Comparison of ENCODE assay signal across 12 cellular contexts in genomic region chr7:75951506-75951905, GRCh38. TPM values are rescaled to one million over a fixed set of nuclear protein-coding genes. Genes with fewer than 3 reads are reported as not detected.
A peak's percentile ranks its signal among the peaks of the same experiment; 100 is the strongest.
DNase-seq lines count a peak whose midpoint lies in the region; ATAC-seq, FAIRE-seq and TF ChIP-seq lines count a peak whose summit lies in the region.
"Had no signal": no experiment of that assay in that cellular context is flagged by ENCODE, and none has a peak within 500 bp of the region (broad histone marks: within the 10 kb centered on the region; RNA-seq: fewer than 3 reads in every experiment).

No MANE protein-coding gene starts in this region.

- H3K9me3 Mint-ChIP-seq in WTC11, result no peaks in the 10 kb centered on the region
- no peaks in the 10 kb centered on the region for H3K9me3 Mint-ChIP-seq in stimulated activated memory B cell treated with anti-CD40 and anti-IgM and Interleukin-4, amounts not matched to agents 10 μg/mL and 1 μg/mL and 100 μg/mL, for 72 hours
- H3K9me3 Mint-ChIP-seq: CD4-positive, CD25-positive, alpha-beta regulatory T cell had no signal

- POLR2A ChIA-PET in AG04449 (lab: Yijun Ruan, JAX), result interaction anchor here (1.0 kb wide), 1 partner anchor 25 kb away, joined by 3 read pairs; no protein-coding TSS in a partner anchor
- POLR2A ChIA-PET in endothelial cell of umbilical vein (lab: Charles Lee), result no interaction called here
- POLR2A ChIA-PET in WTC11 (lab: Charles Lee), result no interaction called here

- no peak overlapping the region for H2AFZ ChIP-seq in endothelial cell of umbilical vein (ENCODE audit: low read depth, low read length)

- ATAC-seq in right lobe of liver (peak; percentile 35 to 77 (median 45)), WTC11 (no peak), GM18505 (IDR thresholded peaks at IDR 0.05; ENCODE audit: unreplicated experiment) (no peak)
- ATAC-seq in stimulated activated memory B cell treated with anti-CD40 and anti-IgM and Interleukin-4, amounts not matched to agents 10 μg/mL and 1 μg/mL and 100 μg/mL, for 72 hours, result no peak
- ATAC-seq: activated CD8-positive, alpha-beta memory T cell treated with anti-CD3 and anti-CD28 coated beads, Interleukin-2, amount 10 ng/mL, durations not matched to agents 7 days and 5 days; Panc1 had no signal

- no peaks in the 10 kb centered on the region for H3K9me3 ChIP-seq in endothelial cell of umbilical vein (replicated peaks; ENCODE audit: control insufficient read depth, insufficient read depth, low read length)
- H3K9me3 ChIP-seq in right lobe of liver, result no peaks in the 10 kb centered on the region

- no peak overlapping the region for H3K9ac ChIP-seq in endothelial cell of umbilical vein (replicated peaks; ENCODE audit: extremely low read depth, insufficient read depth, low read length)

- no peaks in the 10 kb centered on the region for H3K27me3 Mint-ChIP-seq in WTC11 (ENCODE audit: low read depth)
- no peaks in the 10 kb centered on the region for H3K27me3 Mint-ChIP-seq in stimulated activated memory B cell treated with anti-CD40 and anti-IgM and Interleukin-4, amounts not matched to agents 10 μg/mL and 1 μg/mL and 100 μg/mL, for 72 hours
- H3K27me3 Mint-ChIP-seq: activated CD8-positive, alpha-beta memory T cell treated with anti-CD3 and anti-CD28 coated beads, Interleukin-2, amount 10 ng/mL, durations not matched to agents 7 days and 5 days; CD4-positive, CD25-positive, alpha-beta regulatory T cell had no signal

- BruUV-seq in endothelial cell of umbilical vein (replicated peaks; lab: Mats Ljungman, UMichigan), result no TSS peak

- no peak overlapping the region for H3K27ac ChIP-seq in endothelial cell of umbilical vein (ENCODE audit: insufficient read depth, low read depth, low read length)
- peak overlapping the region; percentile 15 to 96 (median 57) for H3K27ac ChIP-seq in right lobe of liver

- CTCF ChIA-PET in AG04449 (lab: Yijun Ruan, JAX) (interaction anchor here (1.4 kb wide), 1 partner anchor 11 kb away, joined by 4 read pairs; no protein-coding TSS in a partner anchor), endothelial cell of umbilical vein (lab: Charles Lee) (no interaction called here), WTC11 (lab: Charles Lee) (interaction anchor here (1.1 to 2.5 kb wide), 2 partner anchors 10 to 69 kb away, joined by 3 to 9 read pairs; no protein-coding TSS in a partner anchor)

- H3K4me1 ChIP-seq in endothelial cell of umbilical vein (ENCODE audit: control insufficient read depth, extremely low read depth, insufficient read depth, low read length) (peaks cover 9% of the 10 kb centered on the region), right lobe of liver (peaks cover 0 to 80% (median 16%) of the 10 kb centered on the region in 4 donors)

- no peaks in the 10 kb centered on the region for H4K20me1 ChIP-seq in endothelial cell of umbilical vein (replicated peaks; ENCODE audit: control insufficient read depth, extremely low read depth, insufficient read depth, low read length)

- intact Hi-C loops in endothelial cell of umbilical vein (cut with micrococcal nuclease) (no loop called here), right lobe of liver (cut with DNase I) (no loop called here)

- no peak overlapping the region for H3K4me3 ChIP-seq in AG04449 (ENCODE audit: low read depth, low read length)
- H3K4me3 ChIP-seq in endothelial cell of umbilical vein (replicated peaks in 1 of 3; ENCODE audit: insufficient read depth in 1 of 3, low read depth in 1 of 3, low read length in 3 of 3), result no peak overlapping the region
- H3K4me3 ChIP-seq in right lobe of liver, result no peak overlapping the region

- TF ChIP-seq CTCF in AG04449 (IDR thresholded peaks at IDR 0.05; ENCODE audit: insufficient read depth, low read length, missing control alignments), result no peak
- no peak for TF ChIP-seq CTCF in endothelial cell of umbilical vein (IDR thresholded peaks at IDR 0.05; ENCODE audit: extremely low read depth in 1 of 2, insufficient read depth in 1 of 2, low read depth in 1 of 2, low read length in 2 of 2)
- TF ChIP-seq CTCF in right lobe of liver (IDR thresholded peaks at IDR 0.05), result no peak
- TF ChIP-seq CTCF in WTC11 (IDR thresholded peaks at IDR 0.05), result no peak

- H3K36me3 ChIP-seq in endothelial cell of umbilical vein (ENCODE audit: control insufficient read depth in 2 of 2, extremely low read depth in 1 of 2, insufficient read depth in 2 of 2, low read length in 2 of 2) (peaks cover 3 to 4% of the 10 kb centered on the region in 2 experiments), right lobe of liver (peaks cover 0 to 52% (median 22%) of the 10 kb centered on the region in 4 donors)

- peak; percentile 33 for DNase-seq in AG04449 (ENCODE audit: low read depth, low spot score)
- peak; percentile 95 for DNase-seq in MV-4-11 (lab: John Stamatoyannopoulos, UW)
- DNase-seq in endothelial cell of umbilical vein (ENCODE audit: low read depth, low spot score), result no peak
- peak in 1 of 3 donors; percentile 72 for DNase-seq in right lobe of liver
- no peak for DNase-seq in NCI-H1436 (lab: John Stamatoyannopoulos, UW)
- DNase-seq in WTC11 (ENCODE audit: low spot score), result no peak
- DNase-seq: activated CD8-positive, alpha-beta memory T cell treated with anti-CD3 and anti-CD28 coated beads, Interleukin-2, amount 10 ng/mL, durations not matched to agents 7 days and 5 days; CD4-positive, CD25-positive, alpha-beta regulatory T cell; central memory CD4-positive, alpha-beta T cell had no signal

- H3K27me3 ChIP-seq in endothelial cell of umbilical vein (ENCODE audit: control insufficient read depth in 2 of 2, insufficient read depth in 2 of 2, low read length in 2 of 2) (no peaks in the 10 kb centered on the region), right lobe of liver (no peaks in the 10 kb centered on the region)

- TF ChIP-seq POLR2A in endothelial cell of umbilical vein (IDR thresholded peaks at IDR 0.05; ENCODE audit: low read depth, low read length) (no peak), right lobe of liver (IDR thresholded peaks at IDR 0.05) (no peak), GM18505 (IDR thresholded peaks at IDR 0.05; ENCODE audit: borderline replicate concordance, extremely low read depth, insufficient read depth, insufficient read length) (no peak)

- WGBS in right lobe of liver (ENCODE audit: insufficient coverage, low coverage, low lambda C conversion rate, missing lambda C conversion rate), result 0% methylated on average over 2 of the region's 5 CpGs

- peaks cover 30% of the 10 kb centered on the region for H3K36me3 Mint-ChIP-seq in WTC11
- peaks cover 29% of the 10 kb centered on the region for H3K36me3 Mint-ChIP-seq in stimulated activated memory B cell treated with anti-CD40 and anti-IgM and Interleukin-4, amounts not matched to agents 10 μg/mL and 1 μg/mL and 100 μg/mL, for 72 hours
- H3K36me3 Mint-ChIP-seq: activated CD8-positive, alpha-beta memory T cell treated with anti-CD3 and anti-CD28 coated beads, Interleukin-2, amount 10 ng/mL, durations not matched to agents 7 days and 5 days had no signal

- peak; percentile 35 for FAIRE-seq in endothelial cell of umbilical vein (lab: Jason Lieb, UNC)

- no peak overlapping the region for H3K4me3 Mint-ChIP-seq in WTC11
- H3K4me3 Mint-ChIP-seq in stimulated activated memory B cell treated with anti-CD40 and anti-IgM and Interleukin-4, amounts not matched to agents 10 μg/mL and 1 μg/mL and 100 μg/mL, for 72 hours, result no peak overlapping the region
- H3K4me3 Mint-ChIP-seq: activated CD8-positive, alpha-beta memory T cell treated with anti-CD3 and anti-CD28 coated beads, Interleukin-2, amount 10 ng/mL, durations not matched to agents 7 days and 5 days; CD4-positive, CD25-positive, alpha-beta regulatory T cell had no signal

- no peak overlapping the region for H3K4me2 ChIP-seq in endothelial cell of umbilical vein (ENCODE audit: insufficient read depth, low read length)

- dilution Hi-C loops in endothelial cell of umbilical vein (cut with MboI; ENCODE audit: extremely low pct_ligation_motif_present, low sequenced_read_pairs), result no loop called here

- H3K27ac Mint-ChIP-seq in WTC11, result no peak overlapping the region; the same call in 1 of the 2 replicates
- no peak overlapping the region for H3K27ac Mint-ChIP-seq in stimulated activated memory B cell treated with anti-CD40 and anti-IgM and Interleukin-4, amounts not matched to agents 10 μg/mL and 1 μg/mL and 100 μg/mL, for 72 hours
- H3K27ac Mint-ChIP-seq: activated CD8-positive, alpha-beta memory T cell treated with anti-CD3 and anti-CD28 coated beads, Interleukin-2, amount 10 ng/mL, durations not matched to agents 7 days and 5 days; CD4-positive, CD25-positive, alpha-beta regulatory T cell had no signal

- peaks cover 3% of the 10 kb centered on the region; the same call in 1 of the 2 replicates for H3K4me1 Mint-ChIP-seq in WTC11
- H3K4me1 Mint-ChIP-seq in stimulated activated memory B cell treated with anti-CD40 and anti-IgM and Interleukin-4, amounts not matched to agents 10 μg/mL and 1 μg/mL and 100 μg/mL, for 72 hours, result peaks cover 12% of the 10 kb centered on the region
- H3K4me1 Mint-ChIP-seq: activated CD8-positive, alpha-beta memory T cell treated with anti-CD3 and anti-CD28 coated beads, Interleukin-2, amount 10 ng/mL, durations not matched to agents 7 days and 5 days had no signal

- no peaks in the 10 kb centered on the region for H3K79me2 ChIP-seq in endothelial cell of umbilical vein (ENCODE audit: control insufficient read depth, insufficient read depth, low read length)

- H3K9me1 ChIP-seq in endothelial cell of umbilical vein (replicated peaks; ENCODE audit: control insufficient read depth, extremely low read depth, insufficient read depth, low read length), result no peaks in the 10 kb centered on the region

RNA-seq across cellular contexts. Expression of gene POR, which starts 36.6 kb away (rescaled TPM):
- total RNA-seq in endothelial cell of umbilical vein, result 71.9 and 73.6 TPM in 2 replicates
- polyA plus RNA-seq in endothelial cell of umbilical vein, result 59.5 and 78.2 TPM in 2 replicates
- 27.8 and 40.3 TPM in 2 replicates for polyA plus RNA-seq in endothelial cell of umbilical vein (2011; cell fraction: cytosol; rRNA removed)
- polyA plus RNA-seq in endothelial cell of umbilical vein (2011; cell fraction: nucleus; rRNA removed), result 70.2 and 87.0 TPM in 2 replicates
- 31.9 and 33.9 TPM in 2 replicates for polyA plus RNA-seq in endothelial cell of umbilical vein (2012)
- polyA minus RNA-seq in endothelial cell of umbilical vein, result 39.8 and 57.8 TPM in 2 replicates
- polyA minus RNA-seq in endothelial cell of umbilical vein (2011; cell fraction: cytosol; rRNA and poly(A)+ RNA removed), result 130 TPM
- 26.9 and 55.0 TPM in 2 replicates for polyA minus RNA-seq in endothelial cell of umbilical vein (2011; cell fraction: nucleus; rRNA and poly(A)+ RNA removed)
- 1,000 to 10,000 TPM in 1 of 6 experiments, 100 to 1,000 TPM in 5; 370 to 1,042 (median 725) TPM for total RNA-seq in right lobe of liver
- total RNA-seq in WTC11 (2021), result 151 to 178 TPM (median 169 TPM) in 3 replicates

RNA-seq across cellular contexts. Expression of gene TMEM120A, which starts 42.9 kb away (rescaled TPM):
- total RNA-seq in endothelial cell of umbilical vein, result 38.6 and 47.3 TPM in 2 replicates
- 133 and 159 TPM in 2 replicates for polyA plus RNA-seq in endothelial cell of umbilical vein
- 66.5 and 77.8 TPM in 2 replicates for polyA plus RNA-seq in endothelial cell of umbilical vein (2011; cell fraction: cytosol; rRNA removed)
- 103 and 122 TPM in 2 replicates for polyA plus RNA-seq in endothelial cell of umbilical vein (2011; cell fraction: nucleus; rRNA removed)
- 39.2 and 54.9 TPM in 2 replicates for polyA plus RNA-seq in endothelial cell of umbilical vein (2012)
- polyA minus RNA-seq in endothelial cell of umbilical vein, result 147 and 172 TPM in 2 replicates
- polyA minus RNA-seq in endothelial cell of umbilical vein (2011; cell fraction: cytosol; rRNA and poly(A)+ RNA removed), result 17.0 TPM
- 24.8 and 35.9 TPM in 2 replicates for polyA minus RNA-seq in endothelial cell of umbilical vein (2011; cell fraction: nucleus; rRNA and poly(A)+ RNA removed)
- 100 to 1,000 TPM in 1 of 6 experiments, 10 to 100 TPM in 5; 20.8 to 104 (median 53.1) TPM for total RNA-seq in right lobe of liver
- 20.1 to 23.0 TPM (median 21.9 TPM) in 3 replicates for total RNA-seq in WTC11 (2021)

Comparison
In these comparisons a context has a peak if more than half of its experiments do, and no peak if none do; other contexts are left out.
1. DNase-seq: peak in AG04449 (single experiment) and MV-4-11 (single experiment); none in endothelial cell of umbilical vein (single experiment), NCI-H1436 (single experiment) and WTC11 (single experiment).
2. ATAC-seq: peak in right lobe of liver (4 of 4); none in WTC11 (single experiment), GM18505 (single experiment) and stimulated activated memory B cell treated with anti-CD40 and anti-IgM and Interleukin-4, amounts not matched to agents 10 μg/mL and 1 μg/mL and 100 μg/mL, for 72 hours (single experiment).